Comparison of ENCODE assay signal across 6 cellular contexts in the genomic region with DNA sequence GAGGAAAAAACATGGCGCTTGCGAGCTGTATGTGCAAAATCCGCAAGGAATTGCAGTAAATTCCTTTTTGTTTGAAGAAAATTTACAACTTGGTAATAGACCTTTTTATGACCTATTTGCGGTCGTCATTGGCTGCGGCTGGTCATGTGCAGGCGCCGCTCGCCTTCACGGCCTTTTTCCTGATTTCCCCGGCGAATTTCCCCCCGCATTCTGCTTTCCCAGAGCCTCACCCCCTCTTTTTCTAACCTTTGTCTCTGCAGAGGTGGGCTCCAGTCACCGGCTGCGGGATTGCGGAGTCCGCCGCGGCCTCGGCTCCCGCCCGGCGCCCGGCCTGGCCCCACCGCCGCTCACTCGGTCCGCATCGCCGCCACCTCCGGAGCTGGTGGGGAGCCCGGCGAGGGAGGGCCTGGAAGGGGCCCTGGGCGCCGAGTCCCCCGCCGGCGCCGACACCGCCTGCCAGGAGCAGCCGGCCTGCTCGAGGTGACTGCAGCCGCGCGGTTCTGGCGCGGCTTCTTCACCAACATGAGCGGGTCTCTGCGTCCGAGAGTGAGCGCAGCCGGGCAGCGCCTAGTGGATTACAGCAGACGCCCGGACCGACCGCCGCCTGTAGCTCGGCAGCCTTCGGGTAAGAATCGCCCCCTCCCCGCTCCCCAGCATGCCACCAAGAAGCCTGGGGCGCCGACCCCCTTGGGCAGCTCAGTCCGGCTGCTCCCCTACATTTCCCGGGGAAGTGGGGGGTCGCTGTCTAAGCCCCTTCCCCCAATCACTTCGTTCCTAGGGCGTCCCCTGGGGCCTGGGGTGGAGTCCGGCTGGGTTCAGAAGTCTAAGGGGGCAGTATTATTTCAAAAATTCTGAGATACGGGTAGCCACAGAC. TPM values are rescaled to one million over a fixed set of nuclear protein-coding genes. Genes with fewer than 3 reads are reported as not detected.
DNase-seq lines count a peak whose midpoint lies in the region; ATAC-seq and TF ChIP-seq lines count a peak whose summit lies in the region.

No MANE protein-coding gene starts in this region.

- peak; percentile 11 for ATAC-seq in WTC11

- H3K4me1 Mint-ChIP-seq in WTC11 (peaks cover 20% of the 10 kb centered on the region), nephron (peaks cover 52% of the 10 kb centered on the region)

- CTCF ChIA-PET in WTC11 (lab: Charles Lee), result interaction anchor here (0.6 to 2.3 kb wide), 14 partner anchors 8 to 516 kb away, joined by 3 to 11 read pairs (median 4); no protein-coding TSS in a partner anchor

- H3K4me3 ChIP-seq in GM12875 (ENCODE audit: low read depth, low read length), result peak overlapping the region; percentile 12

- H3K27me3 Mint-ChIP-seq in WTC11 (ENCODE audit: low read depth) (peaks cover 98% of the 10 kb centered on the region), nephron (ENCODE audit: low read depth) (peaks cover 3% of the 10 kb centered on the region)

- H3K4me3 Mint-ChIP-seq in WTC11 (peak overlapping the region; percentile 64), nephron (peak overlapping the region; percentile 89 to 97 (median 97))

- no peak for TF ChIP-seq CTCF in GM12875 (IDR thresholded peaks at IDR 0.05; ENCODE audit: borderline replicate concordance, insufficient read depth, low read depth, low read length)
- no peak for TF ChIP-seq CTCF in WTC11 (IDR thresholded peaks at IDR 0.05)
- TF ChIP-seq CTCF in nephron (IDR thresholded peaks at IDR 0.05; ENCODE audit: unreplicated experiment in 3 of 3), result no peak

- DNase-seq in WTC11 (ENCODE audit: low spot score) (peak; percentile 51), amniotic stem cell (lab: John Stamatoyannopoulos, UW) (no peak), NCI-H2107 (lab: John Stamatoyannopoulos, UW) (no peak), substantia nigra (lab: John Stamatoyannopoulos, UW) (no peak)

- no peak overlapping the region for H3K27ac ChIP-seq in substantia nigra (ENCODE audit: low read depth, low read length, poor library complexity, severe bottlenecking)

- POLR2A ChIA-PET in WTC11 (lab: Charles Lee), result no interaction called here

- H3K36me3 Mint-ChIP-seq in WTC11, result 0 out of 2 replicates have a peak, but pooled peaks cover 2% of the 10 kb centered on the region
- H3K36me3 Mint-ChIP-seq in nephron (ENCODE audit: low read depth), result peaks cover 31% of the 10 kb centered on the region

- H3K9me3 Mint-ChIP-seq in WTC11 (no peaks in the 10 kb centered on the region), nephron (no peaks in the 10 kb centered on the region)

- H3K27ac Mint-ChIP-seq in WTC11 (no peak overlapping the region), nephron (peak overlapping the region; percentile 99 to 100 (median 99))

TF ChIP-seq in WTC11, 78 proteins besides CTCF, POLR2A, EP300 and RAD21:
- TF ChIP-seq USF2 (CRISPR knock-in tag; IDR thresholded peaks at IDR 0.05), result peak; percentile 50
- TF ChIP-seq, protein P1, sequence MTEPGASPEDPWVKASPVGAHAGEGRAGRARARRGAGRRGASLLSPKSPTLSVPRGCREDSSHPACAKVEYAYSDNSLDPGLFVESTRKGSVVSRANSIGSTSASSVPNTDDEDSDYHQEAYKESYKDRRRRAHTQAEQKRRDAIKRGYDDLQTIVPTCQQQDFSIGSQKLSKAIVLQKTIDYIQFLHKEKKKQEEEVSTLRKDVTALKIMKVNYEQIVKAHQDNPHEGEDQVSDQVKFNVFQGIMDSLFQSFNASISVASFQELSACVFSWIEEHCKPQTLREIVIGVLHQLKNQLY (CRISPR knock-in tag; IDR thresholded peaks at IDR 0.05), result no peak

RNA-seq across cellular contexts. Expression of gene HOXD8, which starts 7.1 kb away (rescaled TPM):
- total RNA-seq in WTC11 (2021), result not detected in 3 replicates

RNA-seq across cellular contexts. Expression of gene HOXD9, which starts 14.1 kb away (rescaled TPM):
- not detected in 3 replicates for total RNA-seq in WTC11 (2021)

RNA-seq across cellular contexts. Expression of gene HOXD4, which starts 14.7 kb away (rescaled TPM):
- not detected in 3 replicates for total RNA-seq in WTC11 (2021)

RNA-seq across cellular contexts. Expression of gene HOXD10, which starts 20.0 kb away (rescaled TPM):
- not detected in 3 replicates for total RNA-seq in WTC11 (2021)

RNA-seq across cellular contexts. Expression of gene HOXD3, which starts 20.5 kb away (rescaled TPM):
- total RNA-seq in WTC11 (2021), result not detected in 3 replicates
